24 cellular contexts compared by ENCODE assay signal in genomic region chr6:130127195-130127594, GRCh38.
DNase-seq lines count a peak whose midpoint lies in the region; ATAC-seq and FAIRE-seq lines count a peak whose summit lies in the region.
"Had no signal": no experiment of that assay in that cellular context is flagged by ENCODE, and none has a peak within 500 bp of the region (broad histone marks: within the 10 kb centered on the region; RNA-seq: fewer than 3 reads in every experiment).

No MANE protein-coding gene starts in this region.

- no peak for DNase-seq in activated naive CD8-positive, alpha-beta T cell treated with anti-CD3 and anti-CD28 coated beads for 36 hours
- no peak for DNase-seq in GM19239 (ENCODE audit: insufficient read length, low spot score)
- DNase-seq in effector memory CD8-positive, alpha-beta T cell = no peak
- no peak for DNase-seq in GF-D8 (lab: John Stamatoyannopoulos, UW)
- DNase-seq in SJCRH30 = no peak
- no peak for DNase-seq in SW480 (ENCODE audit: low spot score)
- DNase-seq: DMS153, DND-41, H7, HFFc6, Kasumi-1, NCI-H1105 treated with DMSO at 0.1 percent for 48 hours, NCI-H2029, NCI-H446, NCI-H524 treated with DMSO at 0.1 percent for 48 hours, NCI-H774, SIG-M5, SK-N-SH had no signal

- no peaks in the 10 kb centered on the region for H3K36me3 ChIP-seq in SJCRH30

- no peaks in the 10 kb centered on the region for H3K9me3 ChIP-seq in SJCRH30 (replicated peaks)
- H3K9me3 ChIP-seq: BLaER1, SK-N-SH had no signal

- H3K4me1 Mint-ChIP-seq in activated naive CD8-positive, alpha-beta T cell (ENCODE audit: low read depth) = peaks cover 57% of the 10 kb centered on the region
- H3K4me1 Mint-ChIP-seq in activated naive CD8-positive, alpha-beta T cell treated with anti-CD3 and anti-CD28 coated beads for 36 hours = peaks cover 52% of the 10 kb centered on the region
- H3K4me1 Mint-ChIP-seq in effector memory CD8-positive, alpha-beta T cell (ENCODE audit: low read depth in 2 of 2) = peaks cover 41 to 45% of the 10 kb centered on the region in 2 donors
- H3K4me1 Mint-ChIP-seq in stimulated activated memory B cell treated with anti-CD40 and anti-IgM and Interleukin-4, amounts not matched to agents 10 μg/mL and 1 μg/mL and 100 μg/mL, for 72 hours = peaks cover 40% of the 10 kb centered on the region

- no peak overlapping the region for H3K4me3 ChIP-seq in SJCRH30
- H3K4me3 ChIP-seq: BLaER1, K562 had no signal

- H3K4me1 ChIP-seq in SJCRH30 = no peaks in the 10 kb centered on the region
- H3K4me1 ChIP-seq: BLaER1 had no signal

- H3K27ac Mint-ChIP-seq in activated naive CD8-positive, alpha-beta T cell = peak overlapping the region; percentile 50
- H3K27ac Mint-ChIP-seq in activated naive CD8-positive, alpha-beta T cell treated with anti-CD3 and anti-CD28 coated beads for 36 hours = no peak overlapping the region
- H3K27ac Mint-ChIP-seq in effector memory CD8-positive, alpha-beta T cell = peak overlapping the region; percentile 74 to 85
- H3K27ac Mint-ChIP-seq in stimulated activated memory B cell treated with anti-CD40 and anti-IgM and Interleukin-4, amounts not matched to agents 10 μg/mL and 1 μg/mL and 100 μg/mL, for 72 hours = peak overlapping the region; percentile 50
- H3K27ac Mint-ChIP-seq: HFFc6 had no signal

- H3K9me3 Mint-ChIP-seq in activated naive CD8-positive, alpha-beta T cell (ENCODE audit: low read depth) = no peaks in the 10 kb centered on the region
- H3K9me3 Mint-ChIP-seq in activated naive CD8-positive, alpha-beta T cell treated with anti-CD3 and anti-CD28 coated beads for 36 hours = peaks cover 2% of the 10 kb centered on the region
- no peaks in the 10 kb centered on the region for H3K9me3 Mint-ChIP-seq in effector memory CD8-positive, alpha-beta T cell
- no peaks in the 10 kb centered on the region for H3K9me3 Mint-ChIP-seq in stimulated activated memory B cell treated with anti-CD40 and anti-IgM and Interleukin-4, amounts not matched to agents 10 μg/mL and 1 μg/mL and 100 μg/mL, for 72 hours
- H3K9me3 Mint-ChIP-seq: HFFc6 had no signal

- no peak overlapping the region for H3K4me3 Mint-ChIP-seq in activated naive CD8-positive, alpha-beta T cell
- no peak overlapping the region for H3K4me3 Mint-ChIP-seq in activated naive CD8-positive, alpha-beta T cell treated with anti-CD3 and anti-CD28 coated beads for 36 hours
- no peak overlapping the region for H3K4me3 Mint-ChIP-seq in effector memory CD8-positive, alpha-beta T cell
- H3K4me3 Mint-ChIP-seq in stimulated activated memory B cell treated with anti-CD40 and anti-IgM and Interleukin-4, amounts not matched to agents 10 μg/mL and 1 μg/mL and 100 μg/mL, for 72 hours = no peak overlapping the region
- H3K4me3 Mint-ChIP-seq: HFFc6 had no signal

- FAIRE-seq in GM19239 (lab: Jason Lieb, UNC) = peak; percentile 62
- FAIRE-seq: HTR-8/SVneo, K562, RCC 7860 had no signal

- no peak for ATAC-seq in effector memory CD8-positive, alpha-beta T cell (replicated peaks)
- ATAC-seq in stimulated activated memory B cell treated with anti-CD40 and anti-IgM and Interleukin-4, amounts not matched to agents 10 μg/mL and 1 μg/mL and 100 μg/mL, for 72 hours = no peak
- ATAC-seq: K562 had no signal

- H3K27ac ChIP-seq in SJCRH30 = no peak overlapping the region
- H3K27ac ChIP-seq: BLaER1 had no signal

- H3K27me3 Mint-ChIP-seq in activated naive CD8-positive, alpha-beta T cell = no peaks in the 10 kb centered on the region
- no peaks in the 10 kb centered on the region for H3K27me3 Mint-ChIP-seq in activated naive CD8-positive, alpha-beta T cell treated with anti-CD3 and anti-CD28 coated beads for 36 hours
- no peaks in the 10 kb centered on the region for H3K27me3 Mint-ChIP-seq in effector memory CD8-positive, alpha-beta T cell
- no peaks in the 10 kb centered on the region for H3K27me3 Mint-ChIP-seq in stimulated activated memory B cell treated with anti-CD40 and anti-IgM and Interleukin-4, amounts not matched to agents 10 μg/mL and 1 μg/mL and 100 μg/mL, for 72 hours

- no peaks in the 10 kb centered on the region for H3K27me3 ChIP-seq in SJCRH30
- H3K27me3 ChIP-seq: BLaER1 had no signal

- peaks cover 19% of the 10 kb centered on the region for H3K36me3 Mint-ChIP-seq in activated naive CD8-positive, alpha-beta T cell
- peaks cover 31% of the 10 kb centered on the region for H3K36me3 Mint-ChIP-seq in activated naive CD8-positive, alpha-beta T cell treated with anti-CD3 and anti-CD28 coated beads for 36 hours
- H3K36me3 Mint-ChIP-seq in effector memory CD8-positive, alpha-beta T cell (ENCODE audit: insufficient read depth) = peaks cover 15% of the 10 kb centered on the region
- H3K36me3 Mint-ChIP-seq in stimulated activated memory B cell treated with anti-CD40 and anti-IgM and Interleukin-4, amounts not matched to agents 10 μg/mL and 1 μg/mL and 100 μg/mL, for 72 hours = peaks cover 44% of the 10 kb centered on the region
